Comparison of ENCODE assay signal across 17 cellular contexts in the genomic region with DNA sequence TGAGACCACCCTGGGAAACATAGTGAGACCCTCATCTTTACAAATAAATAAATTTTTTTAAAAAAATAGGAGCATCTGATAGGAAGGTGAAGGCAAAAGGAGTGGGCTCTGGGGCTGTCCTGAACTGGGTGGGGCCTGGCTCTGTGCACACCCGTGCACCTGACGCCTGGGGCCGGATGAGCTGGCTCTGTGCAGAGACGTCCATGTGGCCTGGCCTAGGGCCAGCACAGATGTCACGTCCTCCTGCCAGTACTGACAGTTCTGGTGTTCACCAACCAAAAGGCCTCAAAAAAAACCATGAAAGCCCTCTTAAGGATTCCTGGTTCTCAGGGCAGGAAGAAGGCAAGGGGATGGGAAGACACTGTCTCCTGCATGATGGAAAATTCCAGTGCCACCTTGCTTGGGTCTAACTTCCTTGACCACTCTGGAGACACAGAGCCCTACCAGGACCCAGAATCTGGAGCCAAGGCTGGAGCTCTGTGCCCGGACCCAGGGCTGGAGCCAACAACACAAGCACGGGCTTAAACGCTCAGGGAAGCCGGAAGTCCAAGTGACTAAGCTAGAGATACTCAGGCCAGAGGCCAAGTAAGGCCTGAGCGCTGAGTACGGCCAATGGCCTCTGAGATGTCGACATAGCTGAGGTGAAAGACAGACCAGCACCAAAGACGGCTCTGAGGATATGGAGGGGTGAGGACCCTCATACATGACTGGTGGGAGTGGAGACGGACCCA. TPM values are rescaled to one million over a fixed set of nuclear protein-coding genes. Genes with fewer than 3 reads are reported as not detected.
DNase-seq lines count a peak whose midpoint lies in the region; ATAC-seq and TF ChIP-seq lines count a peak whose summit lies in the region.
"Had no signal": no experiment of that assay in that cellular context is flagged by ENCODE, and none has a peak within 500 bp of the region (broad histone marks: within the 10 kb centered on the region; RNA-seq: fewer than 3 reads in every experiment).

No MANE protein-coding gene starts in this region.

- H3K27ac ChIP-seq in SJCRH30 (no peak overlapping the region), hepatocyte (no peak overlapping the region)
- H3K27ac ChIP-seq: parathyroid adenoma had no signal

- WGBS in hepatocyte (ENCODE audit: low lambda C conversion rate, missing lambda C conversion rate) = 75% methylated on average over 14 of the region's 14 CpGs

- H3K9me3 ChIP-seq in SJCRH30 (replicated peaks) (no peaks in the 10 kb centered on the region), hepatocyte (ENCODE audit: low read depth) (no peaks in the 10 kb centered on the region)

- ATAC-seq in HG03097 (IDR thresholded peaks at IDR 0.05; ENCODE audit: low FRiP score, unreplicated experiment) (no peak), GM19395 (IDR thresholded peaks at IDR 0.05; ENCODE audit: unreplicated experiment) (no peak)
- ATAC-seq: stimulated activated memory B cell treated with anti-CD40 and anti-IgM and Interleukin-4, amounts not matched to agents 10 μg/mL and 1 μg/mL and 100 μg/mL, for 72 hours had no signal

- H3K4me2 ChIP-seq in hepatocyte = no peak overlapping the region

- no peak overlapping the region for H3K4me3 ChIP-seq in SJCRH30
- no peak overlapping the region for H3K4me3 ChIP-seq in hepatocyte

- no peaks in the 10 kb centered on the region for H3K9me2 ChIP-seq in hepatocyte (replicated peaks; ENCODE audit: insufficient read depth)

- H3K4me1 ChIP-seq in SJCRH30 (no peaks in the 10 kb centered on the region; the same call in 1 of the 2 replicates), hepatocyte (ENCODE audit: insufficient read depth) (no peaks in the 10 kb centered on the region)
- H3K4me1 ChIP-seq: parathyroid adenoma had no signal

- H2AFZ ChIP-seq in hepatocyte = no peak overlapping the region
- H2AFZ ChIP-seq: parathyroid adenoma had no signal

- no peaks in the 10 kb centered on the region for H3K36me3 ChIP-seq in SJCRH30
- no peaks in the 10 kb centered on the region for H3K36me3 ChIP-seq in hepatocyte (replicated peaks; ENCODE audit: insufficient read depth, low read depth)

- H3K27me3 ChIP-seq in SJCRH30 = no peaks in the 10 kb centered on the region
- H3K27me3 ChIP-seq in hepatocyte = no peaks in the 10 kb centered on the region

- H3K79me2 ChIP-seq in hepatocyte = no peaks in the 10 kb centered on the region
- H3K79me2 ChIP-seq: parathyroid adenoma had no signal

- H4K20me1 ChIP-seq in hepatocyte (ENCODE audit: insufficient read depth, poor library complexity, severe bottlenecking) = no peaks in the 10 kb centered on the region

- DNase-seq in A172 (ENCODE audit: low spot score) (peak; percentile 50), HT1080 (ENCODE audit: low read depth) (peak; percentile 26), SJCRH30 (peak; percentile 40 to 45), hepatocyte (ENCODE audit: low spot score) (peak; percentile 27), NCI-H187 (lab: John Stamatoyannopoulos, UW) (no peak)
- DNase-seq in stimulated activated CD4-positive, alpha-beta T cell treated with anti-CD3 and anti-CD28 coated beads, Interleukin-15, amount 100 ng/mL, for 24 hours = no peak
- DNase-seq: activated CD4-positive, alpha-beta T cell treated with anti-CD3 and anti-CD28 coated beads for 48 hours; DND-41; GOT3; midbrain; NCI-H1417 treated with DMSO at 0.1 percent for 48 hours; stimulated activated CD4-positive, alpha-beta T cell treated with anti-CD3 and anti-CD28 coated beads, Interleukin-1b, Interleukin-23, amount 100 ng/mL, for 48 hours; T-helper 2 cell had no signal

- TF ChIP-seq CTCF in hepatocyte (IDR thresholded peaks at IDR 0.05; ENCODE audit: poor library complexity) = no peak

RNA-seq across cellular contexts. Expression of a gene that starts 32.9 kb away (rescaled TPM):
- total RNA-seq in A172 (2014; rRNA removed; shearing (Covaris generic)) = 416 and 441 TPM in 2 replicates
- 122 TPM in 2 replicates for total RNA-seq in HT1080 (2014; rRNA removed; shearing (Covaris generic))
- polyA plus RNA-seq in HT1080 (2015; cell fraction: cytosol; rRNA removed) = 53.4 and 64.6 TPM in 2 replicates
- polyA plus RNA-seq in HT1080 (2015; cell fraction: nucleus; rRNA removed) = 15.7 and 16.6 TPM in 2 replicates
- 94.7 and 95.5 TPM in 2 replicates for total RNA-seq in SJCRH30 (2014; rRNA removed; shearing (Covaris generic))
- 52.0 and 54.3 TPM in 2 replicates for total RNA-seq in hepatocyte
- polyA plus RNA-seq in hepatocyte = 68.2 and 74.7 TPM in 2 replicates

Comparison
In these comparisons a context has a peak if more than half of its experiments do, and no peak if none do; other contexts are left out.
1. DNase-seq: peak in A172 (single experiment), HT1080 (single experiment), SJCRH30 (2 of 2) and hepatocyte (single experiment); none in NCI-H187 (0 of 2) and stimulated activated CD4-positive, alpha-beta T cell treated with anti-CD3 and anti-CD28 coated beads, Interleukin-15, amount 100 ng/mL, for 24 hours (single experiment).